Comparison of ENCODE assay signal across 11 cellular contexts in genomic region chr15:52765779-52766178, GRCh38. TPM values are rescaled to one million over a fixed set of nuclear protein-coding genes. Genes with fewer than 3 reads are reported as not detected.
DNase-seq lines count a peak whose midpoint lies in the region; ATAC-seq and TF ChIP-seq lines count a peak whose summit lies in the region.
"Had no signal": no experiment of that assay in that cellular context is flagged by ENCODE, and none has a peak within 500 bp of the region (broad histone marks: within the 10 kb centered on the region; RNA-seq: fewer than 3 reads in every experiment).

No MANE protein-coding gene starts in this region.

- no peak overlapping the region for H3K4me3 ChIP-seq in LNCaP clone FGC (ENCODE audit: low read depth, low read length)

- ATAC-seq in GM21381 (IDR thresholded peaks at IDR 0.05; ENCODE audit: unreplicated experiment) = no peak
- ATAC-seq in GM19452 (IDR thresholded peaks at IDR 0.05; ENCODE audit: unreplicated experiment) = no peak
- ATAC-seq in HG02884 (IDR thresholded peaks at IDR 0.05; ENCODE audit: unreplicated experiment) = no peak
- ATAC-seq: stimulated activated memory B cell treated with anti-CD40 and anti-IgM and Interleukin-4, amounts not matched to agents 10 μg/mL and 1 μg/mL and 100 μg/mL, for 72 hours had no signal

- H3K36me3 Mint-ChIP-seq in chondrocyte (ENCODE audit: low read depth) = no peaks in the 10 kb centered on the region
- H3K36me3 Mint-ChIP-seq: stimulated activated memory B cell treated with anti-CD40 and anti-IgM and Interleukin-4, amounts not matched to agents 10 μg/mL and 1 μg/mL and 100 μg/mL, for 72 hours had no signal

- peak; percentile 20 for DNase-seq in COLO829 (ENCODE audit: low spot score)
- DNase-seq in LNCaP clone FGC (ENCODE audit: low read depth) = no peak
- no peak for DNase-seq in chondrocyte (ENCODE audit: low spot score)
- peak; percentile 24 for DNase-seq in myocyte (ENCODE audit: low read depth)
- no peak for DNase-seq in pons (ENCODE audit: low spot score)
- DNase-seq: DND-41 had no signal

- no peaks in the 10 kb centered on the region for H3K4me1 Mint-ChIP-seq in chondrocyte (ENCODE audit: low read depth)
- H3K4me1 Mint-ChIP-seq: stimulated activated memory B cell treated with anti-CD40 and anti-IgM and Interleukin-4, amounts not matched to agents 10 μg/mL and 1 μg/mL and 100 μg/mL, for 72 hours had no signal

- no peak overlapping the region for H3K27ac Mint-ChIP-seq in chondrocyte (ENCODE audit: unreplicated experiment)
- H3K27ac Mint-ChIP-seq: stimulated activated memory B cell treated with anti-CD40 and anti-IgM and Interleukin-4, amounts not matched to agents 10 μg/mL and 1 μg/mL and 100 μg/mL, for 72 hours had no signal

- no peak overlapping the region for H3K4me3 Mint-ChIP-seq in chondrocyte (ENCODE audit: unreplicated experiment)
- H3K4me3 Mint-ChIP-seq: stimulated activated memory B cell treated with anti-CD40 and anti-IgM and Interleukin-4, amounts not matched to agents 10 μg/mL and 1 μg/mL and 100 μg/mL, for 72 hours had no signal

- H3K9me3 Mint-ChIP-seq in chondrocyte (ENCODE audit: low read depth) = no peaks in the 10 kb centered on the region
- H3K9me3 Mint-ChIP-seq: stimulated activated memory B cell treated with anti-CD40 and anti-IgM and Interleukin-4, amounts not matched to agents 10 μg/mL and 1 μg/mL and 100 μg/mL, for 72 hours had no signal

- TF ChIP-seq CTCF in LNCaP clone FGC (IDR thresholded peaks at IDR 0.05; ENCODE audit: control insufficient read depth, extremely low read depth, insufficient read depth) (peak; percentile 80), chondrocyte (IDR thresholded peaks at IDR 0.05) (peak; percentile 56)

- peaks cover 50% of the 10 kb centered on the region for H3K27me3 Mint-ChIP-seq in chondrocyte (ENCODE audit: low read depth)

RNA-seq across cellular contexts. Expression of gene ONECUT1, which starts 24.4 kb away (rescaled TPM):
- 0.15 to 0.67 TPM in 2 of 3 replicates, not detected in the other for total RNA-seq in chondrocyte
- total RNA-seq in myocyte = not detected in 2 replicates
- polyA plus RNA-seq in myocyte (2012) = not detected
- total RNA-seq: cardiac septum had no signal

Comparison
In these comparisons a context has a peak if more than half of its experiments do, and no peak if none do; other contexts are left out.
1. DNase-seq: peak in COLO829 (single experiment) and myocyte (single experiment); none in LNCaP clone FGC (single experiment), chondrocyte (single experiment) and pons (single experiment).